ENCODE assay signal across 8 cellular contexts in genomic region chr19:45092747-45093678, GRCh38. TPM values are rescaled to one million over a fixed set of nuclear protein-coding genes. Genes with fewer than 3 reads are reported as not detected.
DNase-seq lines count a peak whose midpoint lies in the region; ATAC-seq and TF ChIP-seq lines count a peak whose summit lies in the region.

Gene PPP1R37, plus strand, starts transcription at chr19:45093179. Its CDS starts 147 bp downstream, at chr19:45093326.

- H3K27ac ChIP-seq in left ventricle myocardium inferior (replicated peaks) (peak within 1 kb of the TSS; percentile 93), upper lobe of right lung (peak within 1 kb of the TSS; percentile 94)

- H3K4me1 Mint-ChIP-seq in T-helper 17 cell (peaks cover 50% of the 10 kb centered on the region), progenitor cell of endocrine pancreas (ENCODE audit: low read depth) (peaks cover 42% of the 10 kb centered on the region)

- TF ChIP-seq CTCF in GM12872 (IDR thresholded peaks at IDR 0.05; ENCODE audit: insufficient read depth, low read depth, low read length) (peak; percentile 17; the same call in 1 of the 3 replicates), left ventricle myocardium inferior (IDR thresholded peaks at IDR 0.05; ENCODE audit: borderline replicate concordance) (peak; percentile 64), progenitor cell of endocrine pancreas (IDR thresholded peaks at IDR 0.05; ENCODE audit: unreplicated experiment) (peak; percentile 50), upper lobe of right lung (IDR thresholded peaks at IDR 0.05) (peak; percentile 19)

- intact Hi-C loops in left ventricle myocardium inferior (cut with micrococcal nuclease) (no loop called here), upper lobe of right lung (cut with DNase I) (no loop called here)

- no peaks in the 10 kb centered on the region for H3K9me3 Mint-ChIP-seq in progenitor cell of endocrine pancreas (ENCODE audit: low read depth)

- H3K27ac Mint-ChIP-seq in T-helper 17 cell = peak within 1 kb of the TSS; percentile 99
- H3K27ac Mint-ChIP-seq in progenitor cell of endocrine pancreas = peak within 1 kb of the TSS; percentile 100

- peaks cover 17% of the 10 kb centered on the region for H3K36me3 ChIP-seq in left ventricle myocardium inferior
- peaks cover 9% of the 10 kb centered on the region for H3K36me3 ChIP-seq in upper lobe of right lung

- no peaks in the 10 kb centered on the region for H3K27me3 Mint-ChIP-seq in T-helper 17 cell
- no peaks in the 10 kb centered on the region for H3K27me3 Mint-ChIP-seq in progenitor cell of endocrine pancreas

- peak within 1 kb of the TSS; percentile 98 for H3K4me3 Mint-ChIP-seq in T-helper 17 cell
- peak within 1 kb of the TSS; percentile 81 for H3K4me3 Mint-ChIP-seq in progenitor cell of endocrine pancreas (ENCODE audit: low read depth)

- ATAC-seq in HG02852 (IDR thresholded peaks at IDR 0.05; ENCODE audit: unreplicated experiment) (peak; percentile 51), T-helper 17 cell (peak; percentile 79), upper lobe of right lung (peak; percentile 91)

- peak within 1 kb of the TSS; percentile 100 for H3K4me3 ChIP-seq in left ventricle myocardium inferior
- peak within 1 kb of the TSS; percentile 92 for H3K4me3 ChIP-seq in upper lobe of right lung

- H3K9me3 ChIP-seq in T-helper 17 cell (ENCODE audit: control insufficient read depth, low read length, poor library complexity, severe bottlenecking) (no peaks in the 10 kb centered on the region), left ventricle myocardium inferior (replicated peaks) (no peaks in the 10 kb centered on the region), upper lobe of right lung (no peaks in the 10 kb centered on the region)

- DNase-seq in NCI-H187 (lab: John Stamatoyannopoulos, UW) (peak; percentile 94), T-helper 17 cell (peak; percentile 85 to 87 (median 86)), amniotic stem cell (lab: John Stamatoyannopoulos, UW) (peak; percentile 94), left ventricle myocardium inferior (peak; percentile 91), progenitor cell of endocrine pancreas (ENCODE audit: low spot score, unreplicated experiment) (peak; percentile 85), upper lobe of right lung (peak; percentile 97)

- H3K27me3 ChIP-seq in left ventricle myocardium inferior (ENCODE audit: low read depth) (no peaks in the 10 kb centered on the region), upper lobe of right lung (no peaks in the 10 kb centered on the region)

- peaks cover 72% of the 10 kb centered on the region for H3K4me1 ChIP-seq in left ventricle myocardium inferior
- peaks cover 38% of the 10 kb centered on the region for H3K4me1 ChIP-seq in upper lobe of right lung

- H3K36me3 Mint-ChIP-seq in T-helper 17 cell (ENCODE audit: low read depth) = no peaks in the 10 kb centered on the region
- H3K36me3 Mint-ChIP-seq in progenitor cell of endocrine pancreas (ENCODE audit: insufficient read depth) = peaks cover 6% of the 10 kb centered on the region

RNA-seq across cellular contexts. Expression of gene PPP1R37, which starts in this region (rescaled TPM):
- total RNA-seq in T-helper 17 cell (10 to 100 TPM; 15.2 to 20.9 TPM), left ventricle myocardium inferior (15.9 TPM), progenitor cell of endocrine pancreas (44.8 and 45.8 TPM in 2 replicates), upper lobe of right lung (31.1 TPM)

Comparison
In these comparisons a context has a peak if more than half of its experiments do, and no peak if none do; other contexts are left out.
1. Peak in every context shown above with its lines: DNase-seq, ATAC-seq, H3K4me3 ChIP-seq and H3K27ac ChIP-seq.